In genomic region chr7:71661671-71662224, GRCh38 we compare ENCODE assay signal across 22 cellular contexts.
"Had no signal": no experiment of that assay in that cellular context is flagged by ENCODE, and none has a peak within 500 bp of the region (broad histone marks: within the 10 kb centered on the region; RNA-seq: fewer than 3 reads in every experiment).

No MANE protein-coding gene starts in this region.

- DNase-seq: activated CD4-positive, alpha-beta memory T cell treated with anti-CD3 and anti-CD28 coated beads, Interleukin-2, amount 10 ng/mL, durations not matched to agents 7 days and 5 days; activated CD4-positive, alpha-beta T cell treated with anti-CD3 and anti-CD28 coated beads, Interleukin-2, amount 10 ng/mL, durations not matched to agents 24 days and 14 days; activated CD4-positive, CD25-positive, alpha-beta regulatory T cell treated with anti-CD3 and anti-CD28 coated beads, Interleukin-2, amount 50 U/mL, for 72 hours; activated naive CD4-positive, alpha-beta T cell; activated T-cell treated with anti-CD3 and anti-CD28 coated beads, Interleukin-2, amount 50 U/mL, for 48 hours; cerebellar nuclear complex; colonic mucosa; effector memory CD8-positive, alpha-beta T cell; foreskin melanocyte; islet precursor cell; midbrain; naive thymus-derived CD8-positive, alpha-beta T cell; spleen; stimulated activated naive CD4-positive, alpha-beta T cell treated with Interleukin-2 at 50 U/mL for 16 hours; T-helper 17 cell; T1000; transverse colon; uterus had no signal

- H3K9ac ChIP-seq: neural progenitor cell had no signal

- H3K27ac ChIP-seq: colonic mucosa, esophagus muscularis mucosa, neural progenitor cell, spleen, transverse colon, uterus had no signal

- H2AFZ ChIP-seq: neural progenitor cell had no signal

- H3K27ac Mint-ChIP-seq: activated CD4-positive, alpha-beta memory T cell treated with anti-CD3 and anti-CD28 coated beads, Interleukin-2, amount 10 ng/mL, durations not matched to agents 7 days and 5 days; activated CD4-positive, alpha-beta T cell treated with anti-CD3 and anti-CD28 coated beads, Interleukin-2, amount 10 ng/mL, durations not matched to agents 24 days and 14 days; activated naive CD4-positive, alpha-beta T cell treated with anti-CD3 and anti-CD28 coated beads, Interleukin-2, amount 50 U/mL, for 72 hours; effector memory CD8-positive, alpha-beta T cell; naive thymus-derived CD8-positive, alpha-beta T cell; neural progenitor cell; T-helper 17 cell had no signal

- H3K4me3 Mint-ChIP-seq: activated CD4-positive, alpha-beta memory T cell treated with anti-CD3 and anti-CD28 coated beads, Interleukin-2, amount 10 ng/mL, durations not matched to agents 7 days and 5 days; activated CD4-positive, alpha-beta T cell treated with anti-CD3 and anti-CD28 coated beads, Interleukin-2, amount 10 ng/mL, durations not matched to agents 24 days and 14 days; effector memory CD8-positive, alpha-beta T cell; naive thymus-derived CD8-positive, alpha-beta T cell; neural progenitor cell; T-helper 17 cell had no signal

- H3K4me2 ChIP-seq: neural progenitor cell had no signal

- H3K36me3 ChIP-seq: colonic mucosa, esophagus muscularis mucosa, neural progenitor cell, spleen, transverse colon, uterus had no signal

- H3K9me3 ChIP-seq: colonic mucosa had no signal

- H3K4me1 Mint-ChIP-seq: activated CD4-positive, alpha-beta memory T cell treated with anti-CD3 and anti-CD28 coated beads, Interleukin-2, amount 10 ng/mL, durations not matched to agents 7 days and 5 days; activated CD4-positive, alpha-beta T cell treated with anti-CD3 and anti-CD28 coated beads, Interleukin-2, amount 10 ng/mL, durations not matched to agents 24 days and 14 days; naive thymus-derived CD8-positive, alpha-beta T cell; T-helper 17 cell had no signal

- H3K4me3 ChIP-seq: colonic mucosa, esophagus muscularis mucosa, neural progenitor cell, spleen, transverse colon, uterus had no signal

- H3K36me3 Mint-ChIP-seq: activated naive CD4-positive, alpha-beta T cell treated with anti-CD3 and anti-CD28 coated beads, Interleukin-2, amount 50 U/mL, for 72 hours; naive thymus-derived CD8-positive, alpha-beta T cell; neural progenitor cell had no signal

- FAIRE-seq: endothelial cell of umbilical vein had no signal

- H3K27me3 ChIP-seq: colonic mucosa, esophagus muscularis mucosa, neural progenitor cell, spleen, transverse colon, uterus had no signal

- H3K27me3 Mint-ChIP-seq: activated CD4-positive, alpha-beta memory T cell treated with anti-CD3 and anti-CD28 coated beads, Interleukin-2, amount 10 ng/mL, durations not matched to agents 7 days and 5 days; activated CD4-positive, alpha-beta T cell treated with anti-CD3 and anti-CD28 coated beads, Interleukin-2, amount 10 ng/mL, durations not matched to agents 24 days and 14 days; effector memory CD8-positive, alpha-beta T cell; T-helper 17 cell had no signal

- H3K4me1 ChIP-seq: colonic mucosa, esophagus muscularis mucosa, neural progenitor cell, spleen, transverse colon, uterus had no signal

- ATAC-seq: activated naive CD4-positive, alpha-beta T cell treated with anti-CD3 and anti-CD28 coated beads, Interleukin-2, amount 50 U/mL, for 72 hours; effector memory CD8-positive, alpha-beta T cell; naive thymus-derived CD8-positive, alpha-beta T cell; T-helper 17 cell had no signal
